ENCODE assay signal across 9 cellular contexts in genomic region chr5:133565993-133566392, GRCh38. TPM values are rescaled to one million over a fixed set of nuclear protein-coding genes. Genes with fewer than 3 reads are reported as not detected.
DNase-seq lines count a peak whose midpoint lies in the region; ATAC-seq and TF ChIP-seq lines count a peak whose summit lies in the region.
"Had no signal": no experiment of that assay in that cellular context is flagged by ENCODE, and none has a peak within 500 bp of the region (broad histone marks: within the 10 kb centered on the region; RNA-seq: fewer than 3 reads in every experiment).

No MANE protein-coding gene starts in this region.

- no peak for TF ChIP-seq CTCF in fibroblast of lung (conservative IDR thresholded peaks at IDR 0.05 in 1 of 2, IDR thresholded peaks at IDR 0.05 in 1 of 2; ENCODE audit: low read depth in 1 of 2, low read length in 2 of 2)

- H3K4me3 Mint-ChIP-seq in stimulated activated naive CD8-positive, alpha-beta T cell treated with anti-CD3 and anti-CD28 coated beads, Interleukin-15, amount 100 ng/mL, for 72 hours: no peak overlapping the region

- no peaks in the 10 kb centered on the region for H3K4me1 ChIP-seq in fibroblast of lung (ENCODE audit: control insufficient read depth, extremely low read depth, insufficient read depth, low read length)

- in situ Hi-C loops in SK-MEL-5 (cut with HindIII; ENCODE audit: low pct_unique_long_range_greater_than_20kb, low sequenced_read_pairs): no loop called here

- H3K9me3 ChIP-seq in fibroblast of lung (ENCODE audit: control insufficient read depth, insufficient read depth, low read depth, low read length): no peaks in the 10 kb centered on the region

- H3K4me1 Mint-ChIP-seq in stimulated activated naive CD8-positive, alpha-beta T cell treated with anti-CD3 and anti-CD28 coated beads, Interleukin-15, amount 100 ng/mL, for 72 hours: no peaks in the 10 kb centered on the region
- H3K4me1 Mint-ChIP-seq: CD4-positive, alpha-beta memory T cell had no signal

- ATAC-seq in left cardiac atrium (no peak), HG03097 (IDR thresholded peaks at IDR 0.05; ENCODE audit: low FRiP score, unreplicated experiment) (no peak)
- ATAC-seq in stimulated activated naive CD8-positive, alpha-beta T cell treated with anti-CD3 and anti-CD28 coated beads, Interleukin-15, amount 100 ng/mL, for 72 hours: peak; percentile 23

- H3K4me3 ChIP-seq in fibroblast of lung (replicated peaks in 1 of 4; ENCODE audit: control extremely low read depth in 1 of 4, insufficient read depth in 1 of 4, low read depth in 3 of 4, low read length in 4 of 4): no peak overlapping the region

- H3K27ac ChIP-seq in fibroblast of lung (ENCODE audit: insufficient read depth, low read length): no peak overlapping the region

- H3K4me2 ChIP-seq in fibroblast of lung (ENCODE audit: extremely low read depth, insufficient read depth, low read length): no peak overlapping the region

- intact Hi-C loops in left cardiac atrium (cut with DNase I) (no loop called here), cardiac septum (cut with DNase I) (no loop called here), posterior vena cava (cut with DNase I) (no loop called here)

- H3K27me3 ChIP-seq in fibroblast of lung (ENCODE audit: control insufficient read depth, insufficient read depth, low read length): no peaks in the 10 kb centered on the region

- H3K27me3 Mint-ChIP-seq in stimulated activated naive CD8-positive, alpha-beta T cell treated with anti-CD3 and anti-CD28 coated beads, Interleukin-15, amount 100 ng/mL, for 72 hours: peaks cover 68% of the 10 kb centered on the region

- DNase-seq in left cardiac atrium (peak; percentile 24), cardiac septum (ENCODE audit: low spot score) (no peak), SK-MEL-5 (ENCODE audit: low read depth, low spot score) (peak; percentile 12), fibroblast of lung (ENCODE audit: low read depth in 2 of 2) (peak; percentile 14 to 31), posterior vena cava (ENCODE audit: low spot score) (no peak), NCI-H1930 (lab: John Stamatoyannopoulos, UW) (no peak)
- peak in 1 of 2 donors; percentile 12 for DNase-seq in stimulated activated naive CD8-positive, alpha-beta T cell treated with anti-CD3 and anti-CD28 coated beads, Interleukin-15, amount 100 ng/mL, for 72 hours
- DNase-seq: CD4-positive, alpha-beta memory T cell had no signal

- H3K79me2 ChIP-seq in fibroblast of lung (ENCODE audit: control insufficient read depth, insufficient read depth, low read length): no peaks in the 10 kb centered on the region

- H3K36me3 ChIP-seq in fibroblast of lung (ENCODE audit: control insufficient read depth, insufficient read depth, low read length): no peaks in the 10 kb centered on the region

- H3K9ac ChIP-seq in fibroblast of lung (ENCODE audit: insufficient read depth, low read length): no peak overlapping the region

- no peaks in the 10 kb centered on the region for H4K20me1 ChIP-seq in fibroblast of lung (ENCODE audit: control insufficient read depth, extremely low read depth, insufficient read depth, low read length)

- no peak overlapping the region for H2AFZ ChIP-seq in fibroblast of lung (ENCODE audit: low read length)

- H3K27ac Mint-ChIP-seq in stimulated activated naive CD8-positive, alpha-beta T cell treated with anti-CD3 and anti-CD28 coated beads, Interleukin-15, amount 100 ng/mL, for 72 hours: no peak overlapping the region
- H3K27ac Mint-ChIP-seq: CD4-positive, alpha-beta memory T cell had no signal

- H3K9me3 Mint-ChIP-seq in stimulated activated naive CD8-positive, alpha-beta T cell treated with anti-CD3 and anti-CD28 coated beads, Interleukin-15, amount 100 ng/mL, for 72 hours: no peaks in the 10 kb centered on the region

RNA-seq across cellular contexts. Expression of gene FSTL4, which starts 46.3 kb away (rescaled TPM):
- total RNA-seq in left cardiac atrium (under 1 TPM in 1 of 2 donors, not detected in 1; 0.21 TPM), cardiac septum (not detected), fibroblast of lung (0.33 TPM in 1 of 2 replicates, not detected in the other), posterior vena cava (under 1 TPM in 1 of 2 donors, not detected in 1; 0.46 TPM)
- total RNA-seq in SK-MEL-5 (2014; rRNA removed; shearing (Covaris generic)): 2.1 and 3.6 TPM in 2 replicates
- polyA plus RNA-seq in SK-MEL-5 (2015; cell fraction: cytosol; rRNA removed): 1.3 and 1.5 TPM in 2 replicates
- 0.66 and 2.1 TPM in 2 replicates for polyA plus RNA-seq in SK-MEL-5 (2015; cell fraction: nucleus; rRNA removed)
- polyA plus RNA-seq in fibroblast of lung: 0.17 and 0.20 TPM in 2 replicates
- polyA plus RNA-seq in fibroblast of lung (2012): 0.16 and 0.23 TPM in 2 replicates
- 0.12 and 0.52 TPM in 2 replicates for polyA minus RNA-seq in fibroblast of lung (ENCODE audit: low replicate concordance)
- total RNA-seq: CD4-positive, alpha-beta memory T cell had no signal
- polyA plus RNA-seq: CD4-positive, alpha-beta memory T cell had no signal

Comparison
In these comparisons a context has a peak if more than half of its experiments do, and no peak if none do; other contexts are left out.
1. DNase-seq: peak in left cardiac atrium (single experiment), SK-MEL-5 (single experiment) and fibroblast of lung (2 of 2); none in cardiac septum (single experiment), posterior vena cava (single experiment) and NCI-H1930 (0 of 2).